1 cellular context compared by ENCODE assay signal in the genomic region with DNA sequence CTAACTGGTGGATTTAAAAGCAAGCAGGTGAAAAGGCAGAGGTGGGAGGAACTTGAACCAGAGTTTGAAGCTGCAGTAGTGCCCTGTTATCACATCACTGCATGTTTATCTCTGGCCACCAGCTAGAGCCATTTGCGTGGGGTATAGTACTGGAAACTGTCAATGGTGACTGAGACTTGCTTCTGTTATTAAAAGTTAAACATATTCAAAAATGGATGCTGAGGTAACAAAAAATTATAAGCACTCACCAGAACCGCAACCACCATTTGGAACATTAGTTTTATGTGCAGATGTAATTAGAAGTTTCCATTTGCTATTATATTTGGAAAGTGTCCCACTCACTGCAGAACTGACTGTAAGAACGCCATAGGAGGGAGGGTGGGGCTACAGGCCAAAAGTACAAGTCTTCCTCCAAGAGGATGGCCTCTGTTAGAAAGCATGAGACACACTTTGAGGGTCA.
TF ChIP-seq lines count a peak whose summit lies in the region.

No MANE protein-coding gene starts in this region.

TF ChIP-seq in K562, 482 proteins besides CTCF, POLR2A, EP300 and RAD21 (continued from another document and continues in another):
- TF ChIP-seq, protein P1, sequence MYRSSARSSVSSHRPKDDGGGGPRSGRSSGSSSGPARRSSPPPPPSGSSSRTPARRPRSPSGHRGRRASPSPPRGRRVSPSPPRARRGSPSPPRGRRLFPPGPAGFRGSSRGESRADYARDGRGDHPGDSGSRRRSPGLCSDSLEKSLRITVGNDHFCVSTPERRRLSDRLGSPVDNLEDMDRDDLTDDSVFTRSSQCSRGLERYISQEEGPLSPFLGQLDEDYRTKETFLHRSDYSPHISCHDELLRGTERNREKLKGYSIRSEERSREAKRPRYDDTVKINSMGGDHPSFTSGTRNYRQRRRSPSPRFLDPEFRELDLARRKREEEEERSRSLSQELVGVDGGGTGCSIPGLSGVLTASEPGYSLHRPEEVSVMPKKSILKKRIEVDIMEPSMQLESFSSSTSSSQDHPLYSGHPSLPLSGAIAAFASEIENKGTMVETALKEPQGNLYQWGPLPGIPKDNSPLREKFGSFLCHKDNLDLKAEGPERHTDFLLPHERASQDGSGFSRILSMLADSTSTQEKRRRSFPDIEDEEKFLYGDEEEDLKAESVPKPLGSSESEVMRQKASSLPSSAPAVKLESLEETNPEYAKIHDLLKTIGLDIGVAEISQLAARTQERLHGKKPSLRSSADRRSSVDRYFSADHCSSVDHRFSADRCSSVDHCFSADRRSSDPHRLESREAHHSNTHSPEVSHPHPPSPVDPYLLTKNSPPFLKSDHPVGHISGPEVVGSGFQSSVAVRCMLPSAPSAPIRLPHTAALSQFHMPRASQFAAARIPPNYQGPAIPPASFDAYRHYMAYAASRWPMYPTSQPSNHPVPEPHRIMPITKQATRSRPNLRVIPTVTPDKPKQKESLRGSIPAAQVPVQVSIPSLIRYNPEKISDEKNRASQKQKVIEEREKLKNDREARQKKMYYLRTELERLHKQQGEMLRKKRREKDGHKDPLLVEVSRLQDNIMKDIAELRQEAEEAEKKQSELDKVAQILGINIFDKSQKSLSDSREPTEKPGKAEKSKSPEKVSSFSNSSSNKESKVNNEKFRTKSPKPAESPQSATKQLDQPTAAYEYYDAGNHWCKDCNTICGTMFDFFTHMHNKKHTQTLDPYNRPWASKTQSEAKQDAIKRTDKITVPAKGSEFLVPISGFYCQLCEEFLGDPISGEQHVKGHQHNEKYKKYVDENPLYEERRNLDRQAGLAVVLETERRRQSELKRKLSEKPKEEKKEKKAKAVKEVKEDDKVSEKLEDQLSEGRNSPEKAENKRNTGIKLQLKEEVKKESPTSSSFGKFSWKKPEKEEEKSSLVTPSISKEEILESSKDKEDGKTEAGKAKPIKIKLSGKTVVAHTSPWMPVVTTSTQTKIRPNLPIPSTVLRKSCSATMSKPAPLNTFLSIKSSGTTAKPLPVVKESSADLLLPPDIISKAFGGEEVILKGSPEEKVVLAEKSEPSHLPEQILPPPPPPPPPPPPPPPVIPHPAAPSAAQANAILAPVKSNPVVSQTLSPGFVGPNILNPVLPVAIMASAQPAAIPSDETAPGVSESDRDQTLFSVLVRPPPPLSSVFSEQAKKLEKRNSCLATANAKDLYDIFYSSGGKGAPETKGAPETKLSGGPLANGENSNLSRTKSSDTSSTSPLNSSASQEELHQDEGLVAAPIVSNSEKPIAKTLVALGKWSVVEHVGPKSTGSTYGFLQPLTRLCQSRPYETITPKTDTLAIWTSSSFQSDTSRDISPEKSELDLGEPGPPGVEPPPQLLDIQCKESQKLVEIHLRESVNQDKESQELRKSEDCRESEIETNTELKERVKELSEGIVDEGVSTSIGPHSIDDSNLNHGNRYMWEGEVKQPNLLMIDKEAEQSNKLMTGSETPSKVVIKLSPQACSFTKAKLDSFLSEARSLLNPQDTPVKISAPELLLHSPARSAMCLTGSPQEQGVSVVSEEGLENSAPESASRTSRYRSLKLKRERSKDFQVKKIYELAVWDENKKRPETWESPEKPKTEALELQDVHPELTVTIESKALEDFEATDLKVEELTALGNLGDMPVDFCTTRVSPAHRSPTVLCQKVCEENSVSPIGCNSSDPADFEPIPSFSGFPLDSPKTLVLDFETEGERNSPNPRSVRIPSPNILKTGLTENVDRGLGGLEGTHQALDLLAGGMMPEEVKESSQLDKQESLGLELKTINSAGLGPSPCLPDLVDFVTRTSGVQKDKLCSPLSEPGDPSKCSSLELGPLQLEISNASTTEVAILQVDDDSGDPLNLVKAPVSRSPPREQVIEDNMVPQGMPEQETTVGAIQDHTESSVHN (IDR thresholded peaks at IDR 0.05; ENCODE audit: borderline replicate concordance in 1 of 2, low read depth in 1 of 2) = no peak
- TF ChIP-seq PTBP1 (IDR thresholded peaks at IDR 0.05; ENCODE audit: low read depth, low read length) = no peak
- no peak for TF ChIP-seq NRF1 (conservative IDR thresholded peaks at IDR 0.05 in 1 of 2, IDR thresholded peaks at IDR 0.05 in 1 of 2)
- TF ChIP-seq, protein P2, sequence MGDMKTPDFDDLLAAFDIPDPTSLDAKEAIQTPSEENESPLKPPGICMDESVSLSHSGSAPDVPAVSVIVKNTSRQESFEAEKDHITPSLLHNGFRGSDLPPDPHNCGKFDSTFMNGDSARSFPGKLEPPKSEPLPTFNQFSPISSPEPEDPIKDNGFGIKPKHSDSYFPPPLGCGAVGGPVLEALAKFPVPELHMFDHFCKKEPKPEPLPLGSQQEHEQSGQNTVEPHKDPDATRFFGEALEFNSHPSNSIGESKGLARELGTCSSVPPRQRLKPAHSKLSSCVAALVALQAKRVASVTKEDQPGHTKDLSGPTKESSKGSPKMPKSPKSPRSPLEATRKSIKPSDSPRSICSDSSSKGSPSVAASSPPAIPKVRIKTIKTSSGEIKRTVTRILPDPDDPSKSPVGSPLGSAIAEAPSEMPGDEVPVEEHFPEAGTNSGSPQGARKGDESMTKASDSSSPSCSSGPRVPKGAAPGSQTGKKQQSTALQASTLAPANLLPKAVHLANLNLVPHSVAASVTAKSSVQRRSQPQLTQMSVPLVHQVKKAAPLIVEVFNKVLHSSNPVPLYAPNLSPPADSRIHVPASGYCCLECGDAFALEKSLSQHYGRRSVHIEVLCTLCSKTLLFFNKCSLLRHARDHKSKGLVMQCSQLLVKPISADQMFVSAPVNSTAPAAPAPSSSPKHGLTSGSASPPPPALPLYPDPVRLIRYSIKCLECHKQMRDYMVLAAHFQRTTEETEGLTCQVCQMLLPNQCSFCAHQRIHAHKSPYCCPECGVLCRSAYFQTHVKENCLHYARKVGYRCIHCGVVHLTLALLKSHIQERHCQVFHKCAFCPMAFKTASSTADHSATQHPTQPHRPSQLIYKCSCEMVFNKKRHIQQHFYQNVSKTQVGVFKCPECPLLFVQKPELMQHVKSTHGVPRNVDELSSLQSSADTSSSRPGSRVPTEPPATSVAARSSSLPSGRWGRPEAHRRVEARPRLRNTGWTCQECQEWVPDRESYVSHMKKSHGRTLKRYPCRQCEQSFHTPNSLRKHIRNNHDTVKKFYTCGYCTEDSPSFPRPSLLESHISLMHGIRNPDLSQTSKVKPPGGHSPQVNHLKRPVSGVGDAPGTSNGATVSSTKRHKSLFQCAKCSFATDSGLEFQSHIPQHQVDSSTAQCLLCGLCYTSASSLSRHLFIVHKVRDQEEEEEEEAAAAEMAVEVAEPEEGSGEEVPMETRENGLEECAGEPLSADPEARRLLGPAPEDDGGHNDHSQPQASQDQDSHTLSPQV (IDR thresholded peaks at IDR 0.05) = 0 out of 2 replicates have a peak, but pooled peaks have one; percentile 72
- no peak for TF ChIP-seq KAT8 (IDR thresholded peaks at IDR 0.05; ENCODE audit: low read depth)
- TF ChIP-seq, protein P3, sequence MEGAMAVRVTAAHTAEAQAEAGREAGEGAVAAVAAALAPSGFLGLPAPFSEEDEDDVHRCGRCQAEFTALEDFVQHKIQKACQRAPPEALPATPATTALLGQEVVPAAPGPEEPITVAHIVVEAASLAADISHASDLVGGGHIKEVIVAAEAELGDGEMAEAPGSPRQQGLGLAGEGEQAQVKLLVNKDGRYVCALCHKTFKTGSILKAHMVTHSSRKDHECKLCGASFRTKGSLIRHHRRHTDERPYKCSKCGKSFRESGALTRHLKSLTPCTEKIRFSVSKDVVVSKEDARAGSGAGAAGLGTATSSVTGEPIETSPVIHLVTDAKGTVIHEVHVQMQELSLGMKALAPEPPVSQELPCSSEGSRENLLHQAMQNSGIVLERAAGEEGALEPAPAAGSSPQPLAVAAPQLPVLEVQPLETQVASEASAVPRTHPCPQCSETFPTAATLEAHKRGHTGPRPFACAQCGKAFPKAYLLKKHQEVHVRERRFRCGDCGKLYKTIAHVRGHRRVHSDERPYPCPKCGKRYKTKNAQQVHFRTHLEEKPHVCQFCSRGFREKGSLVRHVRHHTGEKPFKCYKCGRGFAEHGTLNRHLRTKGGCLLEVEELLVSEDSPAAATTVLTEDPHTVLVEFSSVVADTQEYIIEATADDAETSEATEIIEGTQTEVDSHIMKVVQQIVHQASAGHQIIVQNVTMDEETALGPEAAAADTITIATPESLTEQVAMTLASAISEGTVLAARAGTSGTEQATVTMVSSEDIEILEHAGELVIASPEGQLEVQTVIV (CRISPR knock-in tag; IDR thresholded peaks at IDR 0.05; ENCODE audit: borderline replicate concordance) = no peak
- no peak for TF ChIP-seq BCL6 (CRISPR knock-in tag; IDR thresholded peaks at IDR 0.05)
- TF ChIP-seq, protein P4, sequence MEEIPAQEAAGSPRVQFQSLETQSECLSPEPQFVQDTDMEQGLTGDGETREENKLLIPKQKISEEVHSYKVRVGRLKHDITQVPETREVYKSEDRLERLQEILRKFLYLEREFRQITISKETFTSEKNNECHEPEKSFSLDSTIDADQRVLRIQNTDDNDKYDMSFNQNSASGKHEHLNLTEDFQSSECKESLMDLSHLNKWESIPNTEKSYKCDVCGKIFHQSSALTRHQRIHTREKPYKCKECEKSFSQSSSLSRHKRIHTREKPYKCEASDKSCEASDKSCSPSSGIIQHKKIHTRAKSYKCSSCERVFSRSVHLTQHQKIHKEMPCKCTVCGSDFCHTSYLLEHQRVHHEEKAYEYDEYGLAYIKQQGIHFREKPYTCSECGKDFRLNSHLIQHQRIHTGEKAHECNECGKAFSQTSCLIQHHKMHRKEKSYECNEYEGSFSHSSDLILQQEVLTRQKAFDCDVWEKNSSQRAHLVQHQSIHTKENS (CRISPR knock-in tag; IDR thresholded peaks at IDR 0.05) = no peak
- TF ChIP-seq, protein P5, sequence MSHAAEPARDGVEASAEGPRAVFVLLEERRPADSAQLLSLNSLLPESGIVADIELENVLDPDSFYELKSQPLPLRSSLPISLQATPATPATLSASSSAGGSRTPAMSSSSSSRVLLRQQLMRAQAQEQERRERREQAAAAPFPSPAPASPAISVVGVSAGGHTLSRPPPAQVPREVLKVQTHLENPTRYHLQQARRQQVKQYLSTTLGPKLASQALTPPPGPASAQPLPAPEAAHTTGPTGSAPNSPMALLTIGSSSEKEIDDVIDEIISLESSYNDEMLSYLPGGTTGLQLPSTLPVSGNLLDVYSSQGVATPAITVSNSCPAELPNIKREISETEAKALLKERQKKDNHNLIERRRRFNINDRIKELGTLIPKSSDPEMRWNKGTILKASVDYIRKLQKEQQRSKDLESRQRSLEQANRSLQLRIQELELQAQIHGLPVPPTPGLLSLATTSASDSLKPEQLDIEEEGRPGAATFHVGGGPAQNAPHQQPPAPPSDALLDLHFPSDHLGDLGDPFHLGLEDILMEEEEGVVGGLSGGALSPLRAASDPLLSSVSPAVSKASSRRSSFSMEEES (CRISPR knock-in tag; IDR thresholded peaks at IDR 0.05) = no peak
- no peak for TF ChIP-seq POLR2B (IDR thresholded peaks at IDR 0.05; ENCODE audit: low read depth, partially characterized antibody)
- TF ChIP-seq, protein P6, sequence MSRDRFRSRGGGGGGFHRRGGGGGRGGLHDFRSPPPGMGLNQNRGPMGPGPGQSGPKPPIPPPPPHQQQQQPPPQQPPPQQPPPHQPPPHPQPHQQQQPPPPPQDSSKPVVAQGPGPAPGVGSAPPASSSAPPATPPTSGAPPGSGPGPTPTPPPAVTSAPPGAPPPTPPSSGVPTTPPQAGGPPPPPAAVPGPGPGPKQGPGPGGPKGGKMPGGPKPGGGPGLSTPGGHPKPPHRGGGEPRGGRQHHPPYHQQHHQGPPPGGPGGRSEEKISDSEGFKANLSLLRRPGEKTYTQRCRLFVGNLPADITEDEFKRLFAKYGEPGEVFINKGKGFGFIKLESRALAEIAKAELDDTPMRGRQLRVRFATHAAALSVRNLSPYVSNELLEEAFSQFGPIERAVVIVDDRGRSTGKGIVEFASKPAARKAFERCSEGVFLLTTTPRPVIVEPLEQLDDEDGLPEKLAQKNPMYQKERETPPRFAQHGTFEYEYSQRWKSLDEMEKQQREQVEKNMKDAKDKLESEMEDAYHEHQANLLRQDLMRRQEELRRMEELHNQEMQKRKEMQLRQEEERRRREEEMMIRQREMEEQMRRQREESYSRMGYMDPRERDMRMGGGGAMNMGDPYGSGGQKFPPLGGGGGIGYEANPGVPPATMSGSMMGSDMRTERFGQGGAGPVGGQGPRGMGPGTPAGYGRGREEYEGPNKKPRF (IDR thresholded peaks at IDR 0.05; ENCODE audit: low read depth, low read length) = no peak
- TF ChIP-seq MAFF (IDR thresholded peaks at IDR 0.05; ENCODE audit: low read length) = no peak
- TF ChIP-seq HOXB6 (CRISPR knock-in tag; IDR thresholded peaks at IDR 0.05; ENCODE audit: borderline replicate concordance) = no peak
- TF ChIP-seq, protein P7, sequence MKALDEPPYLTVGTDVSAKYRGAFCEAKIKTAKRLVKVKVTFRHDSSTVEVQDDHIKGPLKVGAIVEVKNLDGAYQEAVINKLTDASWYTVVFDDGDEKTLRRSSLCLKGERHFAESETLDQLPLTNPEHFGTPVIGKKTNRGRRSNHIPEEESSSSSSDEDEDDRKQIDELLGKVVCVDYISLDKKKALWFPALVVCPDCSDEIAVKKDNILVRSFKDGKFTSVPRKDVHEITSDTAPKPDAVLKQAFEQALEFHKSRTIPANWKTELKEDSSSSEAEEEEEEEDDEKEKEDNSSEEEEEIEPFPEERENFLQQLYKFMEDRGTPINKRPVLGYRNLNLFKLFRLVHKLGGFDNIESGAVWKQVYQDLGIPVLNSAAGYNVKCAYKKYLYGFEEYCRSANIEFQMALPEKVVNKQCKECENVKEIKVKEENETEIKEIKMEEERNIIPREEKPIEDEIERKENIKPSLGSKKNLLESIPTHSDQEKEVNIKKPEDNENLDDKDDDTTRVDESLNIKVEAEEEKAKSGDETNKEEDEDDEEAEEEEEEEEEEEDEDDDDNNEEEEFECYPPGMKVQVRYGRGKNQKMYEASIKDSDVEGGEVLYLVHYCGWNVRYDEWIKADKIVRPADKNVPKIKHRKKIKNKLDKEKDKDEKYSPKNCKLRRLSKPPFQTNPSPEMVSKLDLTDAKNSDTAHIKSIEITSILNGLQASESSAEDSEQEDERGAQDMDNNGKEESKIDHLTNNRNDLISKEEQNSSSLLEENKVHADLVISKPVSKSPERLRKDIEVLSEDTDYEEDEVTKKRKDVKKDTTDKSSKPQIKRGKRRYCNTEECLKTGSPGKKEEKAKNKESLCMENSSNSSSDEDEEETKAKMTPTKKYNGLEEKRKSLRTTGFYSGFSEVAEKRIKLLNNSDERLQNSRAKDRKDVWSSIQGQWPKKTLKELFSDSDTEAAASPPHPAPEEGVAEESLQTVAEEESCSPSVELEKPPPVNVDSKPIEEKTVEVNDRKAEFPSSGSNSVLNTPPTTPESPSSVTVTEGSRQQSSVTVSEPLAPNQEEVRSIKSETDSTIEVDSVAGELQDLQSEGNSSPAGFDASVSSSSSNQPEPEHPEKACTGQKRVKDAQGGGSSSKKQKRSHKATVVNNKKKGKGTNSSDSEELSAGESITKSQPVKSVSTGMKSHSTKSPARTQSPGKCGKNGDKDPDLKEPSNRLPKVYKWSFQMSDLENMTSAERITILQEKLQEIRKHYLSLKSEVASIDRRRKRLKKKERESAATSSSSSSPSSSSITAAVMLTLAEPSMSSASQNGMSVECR (CRISPR knock-in tag; IDR thresholded peaks at IDR 0.05) = no peak
- no peak for TF ChIP-seq NFE2L1 (tag; IDR thresholded peaks at IDR 0.05; ENCODE audit: borderline replicate concordance, low read depth)
- TF ChIP-seq, protein P8, sequence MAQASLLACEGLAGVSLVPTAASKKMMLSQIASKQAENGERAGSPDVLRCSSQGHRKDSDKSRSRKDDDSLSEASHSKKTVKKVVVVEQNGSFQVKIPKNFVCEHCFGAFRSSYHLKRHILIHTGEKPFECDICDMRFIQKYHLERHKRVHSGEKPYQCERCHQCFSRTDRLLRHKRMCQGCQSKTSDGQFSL (CRISPR knock-in tag; IDR thresholded peaks at IDR 0.05) = no peak
- TF ChIP-seq, protein P8 (tag; IDR thresholded peaks at IDR 0.05) = no peak
- TF ChIP-seq, protein P9, sequence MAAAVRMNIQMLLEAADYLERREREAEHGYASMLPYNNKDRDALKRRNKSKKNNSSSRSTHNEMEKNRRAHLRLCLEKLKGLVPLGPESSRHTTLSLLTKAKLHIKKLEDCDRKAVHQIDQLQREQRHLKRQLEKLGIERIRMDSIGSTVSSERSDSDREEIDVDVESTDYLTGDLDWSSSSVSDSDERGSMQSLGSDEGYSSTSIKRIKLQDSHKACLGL (CRISPR knock-in tag; IDR thresholded peaks at IDR 0.05; ENCODE audit: borderline replicate concordance, poor library complexity, severe bottlenecking) = no peak
